In the genomic region with DNA sequence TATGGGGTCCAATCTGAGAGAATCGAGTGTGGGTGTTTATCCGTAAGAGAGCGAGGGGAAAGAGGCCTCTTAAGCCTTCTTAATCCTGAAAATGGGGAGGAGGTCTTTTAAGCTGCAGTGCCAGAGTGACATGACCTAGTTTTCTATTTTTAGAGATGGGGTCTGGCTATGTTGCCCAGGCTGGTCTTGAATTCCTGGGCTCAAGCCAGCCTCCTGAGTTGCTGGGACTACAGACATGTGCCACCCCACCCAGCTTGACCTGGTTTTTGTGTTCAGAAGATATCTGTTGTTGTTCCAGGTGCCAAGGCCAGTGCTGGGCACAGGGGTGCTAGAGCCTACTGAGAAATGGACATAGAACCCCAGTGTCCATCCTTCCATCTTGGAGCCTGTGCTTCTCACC, we compare ENCODE assay signal across 12 cellular contexts. TPM values are rescaled to one million over a fixed set of nuclear protein-coding genes. Genes with fewer than 3 reads are reported as not detected.
DNase-seq lines count a peak whose midpoint lies in the region; ATAC-seq and TF ChIP-seq lines count a peak whose summit lies in the region.
"Had no signal": no experiment of that assay in that cellular context is flagged by ENCODE, and none has a peak within 500 bp of the region (broad histone marks: within the 10 kb centered on the region; RNA-seq: fewer than 3 reads in every experiment).

No MANE protein-coding gene starts in this region.

- no peaks in the 10 kb centered on the region for H3K9me3 ChIP-seq in lower lobe of right lung
- H3K9me3 ChIP-seq: BE2C had no signal

- H3K4me1 ChIP-seq in lower lobe of right lung: peaks cover 22% of the 10 kb centered on the region
- H3K4me1 ChIP-seq: BE2C had no signal

- no peak overlapping the region for H3K27ac ChIP-seq in lower lobe of right lung

- no peaks in the 10 kb centered on the region for H3K27me3 ChIP-seq in lower lobe of right lung (ENCODE audit: low read depth)
- H3K27me3 ChIP-seq: BE2C had no signal

- CTCF ChIA-PET in activated naive CD4-positive, alpha-beta T cell treated with anti-CD3 and anti-CD28 coated beads, Interleukin-2, amount 10 ng/mL, durations not matched to agents 7 days and 5 days (lab: Charles Lee): interaction anchor here (0.8 to 2.5 kb wide), 3 partner anchors 12 to 73 kb away, joined by 3 to 15 read pairs (median 14); no protein-coding TSS in a partner anchor
- CTCF ChIA-PET in activated CD8-positive, alpha-beta T cell treated with anti-CD3 and anti-CD28 coated beads, Interleukin-2, amount 10 ng/mL, durations not matched to agents 7 days and 5 days (lab: Charles Lee): interaction anchor here (1.3 to 8.6 kb wide), 5 partner anchors 11 to 79 kb away, joined by 3 to 118 read pairs (median 5); a partner anchor contains a TSS

- H3K36me3 Mint-ChIP-seq in activated naive CD4-positive, alpha-beta T cell treated with anti-CD3 and anti-CD28 coated beads, Interleukin-2, amount 10 ng/mL, durations not matched to agents 7 days and 5 days: peaks cover 9% of the 10 kb centered on the region
- peaks cover 20% of the 10 kb centered on the region for H3K36me3 Mint-ChIP-seq in activated CD8-positive, alpha-beta T cell treated with anti-CD3 and anti-CD28 coated beads, Interleukin-2, amount 10 ng/mL, durations not matched to agents 7 days and 5 days (ENCODE audit: low read depth)
- peaks cover 11% of the 10 kb centered on the region for H3K36me3 Mint-ChIP-seq in type B pancreatic cell

- peak overlapping the region; percentile 77 for H3K4me3 ChIP-seq in lower lobe of right lung

- no peak overlapping the region for H3K27ac Mint-ChIP-seq in activated naive CD4-positive, alpha-beta T cell treated with anti-CD3 and anti-CD28 coated beads, Interleukin-2, amount 10 ng/mL, durations not matched to agents 7 days and 5 days
- peak overlapping the region; percentile 11 for H3K27ac Mint-ChIP-seq in activated CD8-positive, alpha-beta T cell treated with anti-CD3 and anti-CD28 coated beads, Interleukin-2, amount 10 ng/mL, durations not matched to agents 7 days and 5 days
- H3K27ac Mint-ChIP-seq in type B pancreatic cell: peak overlapping the region; percentile 88

- POLR2A ChIA-PET in activated CD8-positive, alpha-beta T cell treated with anti-CD3 and anti-CD28 coated beads, Interleukin-2, amount 10 ng/mL, durations not matched to agents 7 days and 5 days (lab: Charles Lee): interaction anchor here (7.8 kb wide), 1 partner anchor 13 kb away, joined by 79 read pairs; no protein-coding TSS in a partner anchor

- H3K4me1 Mint-ChIP-seq in activated naive CD4-positive, alpha-beta T cell treated with anti-CD3 and anti-CD28 coated beads, Interleukin-2, amount 10 ng/mL, durations not matched to agents 7 days and 5 days: peaks cover 32% of the 10 kb centered on the region
- H3K4me1 Mint-ChIP-seq in activated CD8-positive, alpha-beta T cell treated with anti-CD3 and anti-CD28 coated beads, Interleukin-2, amount 10 ng/mL, durations not matched to agents 7 days and 5 days (ENCODE audit: low read depth): peaks cover 33% of the 10 kb centered on the region
- peaks cover 13% of the 10 kb centered on the region for H3K4me1 Mint-ChIP-seq in type B pancreatic cell (ENCODE audit: unreplicated experiment)

- TF ChIP-seq CTCF in lower lobe of right lung (IDR thresholded peaks at IDR 0.05): no peak
- TF ChIP-seq CTCF in type B pancreatic cell (conservative IDR thresholded peaks at IDR 0.05): no peak

- H3K36me3 ChIP-seq in lower lobe of right lung: peaks cover 28% of the 10 kb centered on the region
- H3K36me3 ChIP-seq: BE2C had no signal

- no peaks in the 10 kb centered on the region for H3K27me3 Mint-ChIP-seq in activated naive CD4-positive, alpha-beta T cell treated with anti-CD3 and anti-CD28 coated beads, Interleukin-2, amount 10 ng/mL, durations not matched to agents 7 days and 5 days
- H3K27me3 Mint-ChIP-seq in activated CD8-positive, alpha-beta T cell treated with anti-CD3 and anti-CD28 coated beads, Interleukin-2, amount 10 ng/mL, durations not matched to agents 7 days and 5 days (ENCODE audit: low read depth): no peaks in the 10 kb centered on the region
- H3K27me3 Mint-ChIP-seq in type B pancreatic cell: no peaks in the 10 kb centered on the region

- peak overlapping the region; percentile 83 for H3K4me3 Mint-ChIP-seq in activated naive CD4-positive, alpha-beta T cell treated with anti-CD3 and anti-CD28 coated beads, Interleukin-2, amount 10 ng/mL, durations not matched to agents 7 days and 5 days
- H3K4me3 Mint-ChIP-seq in activated CD8-positive, alpha-beta T cell treated with anti-CD3 and anti-CD28 coated beads, Interleukin-2, amount 10 ng/mL, durations not matched to agents 7 days and 5 days: peak overlapping the region; percentile 79
- peak overlapping the region; percentile 87 for H3K4me3 Mint-ChIP-seq in type B pancreatic cell

- intact Hi-C loops in lower lobe of right lung (cut with DNase I): no loop called here

- H3K9me3 Mint-ChIP-seq in activated naive CD4-positive, alpha-beta T cell treated with anti-CD3 and anti-CD28 coated beads, Interleukin-2, amount 10 ng/mL, durations not matched to agents 7 days and 5 days: no peaks in the 10 kb centered on the region
- H3K9me3 Mint-ChIP-seq in activated CD8-positive, alpha-beta T cell treated with anti-CD3 and anti-CD28 coated beads, Interleukin-2, amount 10 ng/mL, durations not matched to agents 7 days and 5 days (ENCODE audit: insufficient read depth): no peaks in the 10 kb centered on the region
- H3K9me3 Mint-ChIP-seq in type B pancreatic cell: no peaks in the 10 kb centered on the region

- no peak for DNase-seq in activated naive CD4-positive, alpha-beta T cell treated with anti-CD3 and anti-CD28 coated beads, Interleukin-2, amount 10 ng/mL, durations not matched to agents 7 days and 5 days
- DNase-seq in activated naive CD4-positive, alpha-beta T cell (lab: John Stamatoyannopoulos, UW): no peak
- no peak for DNase-seq in activated CD8-positive, alpha-beta T cell treated with anti-CD3 and anti-CD28 coated beads, Interleukin-2, amount 10 ng/mL, durations not matched to agents 7 days and 5 days
- DNase-seq in lower lobe of right lung: no peak
- no peak for DNase-seq in type B pancreatic cell (ENCODE audit: extremely low spot score, unreplicated experiment)
- DNase-seq in dedifferentiated amniotic fluid mesenchymal stem cell (ENCODE audit: extremely low spot score): no peak
- DNase-seq: anterior cingulate cortex, BE2C, islet precursor cell, NCI-H774 had no signal

- ATAC-seq in activated CD8-positive, alpha-beta T cell treated with anti-CD3 and anti-CD28 coated beads, Interleukin-2, amount 10 ng/mL, durations not matched to agents 7 days and 5 days: no peak
- no peak for ATAC-seq in lower lobe of right lung
- no peak for ATAC-seq in HG03378 (IDR thresholded peaks at IDR 0.05; ENCODE audit: unreplicated experiment)
- ATAC-seq in HG03159 (IDR thresholded peaks at IDR 0.05; ENCODE audit: unreplicated experiment): no peak

RNA-seq across cellular contexts. Expression of a gene that starts 1.4 kb away (rescaled TPM):
- total RNA-seq in activated CD8-positive, alpha-beta T cell treated with anti-CD3 and anti-CD28 coated beads, Interleukin-2, amount 10 ng/mL, durations not matched to agents 7 days and 5 days: 10 to 100 TPM; 38.3 to 43.9 TPM
- total RNA-seq in lower lobe of right lung (51.6 TPM), type B pancreatic cell (ENCODE audit: low replicate concordance) (39.3 and 48.7 TPM in 2 replicates)

RNA-seq across cellular contexts. Expression of a gene that starts 2.6 kb away (rescaled TPM):
- 10 to 100 TPM; 25.3 to 26.8 TPM for total RNA-seq in activated CD8-positive, alpha-beta T cell treated with anti-CD3 and anti-CD28 coated beads, Interleukin-2, amount 10 ng/mL, durations not matched to agents 7 days and 5 days
- total RNA-seq in lower lobe of right lung: 37.7 TPM
- total RNA-seq in type B pancreatic cell (ENCODE audit: low replicate concordance): 43.7 and 47.9 TPM in 2 replicates

RNA-seq across cellular contexts. Expression of a gene that starts 8.0 kb away (rescaled TPM):
- total RNA-seq in activated CD8-positive, alpha-beta T cell treated with anti-CD3 and anti-CD28 coated beads, Interleukin-2, amount 10 ng/mL, durations not matched to agents 7 days and 5 days: not detected
- not detected for total RNA-seq in lower lobe of right lung
- total RNA-seq in type B pancreatic cell (ENCODE audit: low replicate concordance): 0.19 TPM in 1 of 2 replicates, not detected in the other

RNA-seq across cellular contexts. Expression of a gene that starts 17.1 kb away (rescaled TPM):
- total RNA-seq in activated CD8-positive, alpha-beta T cell treated with anti-CD3 and anti-CD28 coated beads, Interleukin-2, amount 10 ng/mL, durations not matched to agents 7 days and 5 days: not detected
- total RNA-seq in lower lobe of right lung (not detected), type B pancreatic cell (ENCODE audit: low replicate concordance) (not detected in 2 replicates)

RNA-seq across cellular contexts. Expression of a gene that starts 22.2 kb away (rescaled TPM):
- 10 to 100 TPM; 42.7 to 43.2 TPM for total RNA-seq in activated CD8-positive, alpha-beta T cell treated with anti-CD3 and anti-CD28 coated beads, Interleukin-2, amount 10 ng/mL, durations not matched to agents 7 days and 5 days
- 47.9 TPM for total RNA-seq in lower lobe of right lung
- 41.7 and 76.0 TPM in 2 replicates for total RNA-seq in type B pancreatic cell (ENCODE audit: low replicate concordance)
